In genomic region chrX:10098235-10098819, GRCh38 we compare ENCODE assay signal across 8 cellular contexts. TPM values are rescaled to one million over a fixed set of nuclear protein-coding genes. Genes with fewer than 3 reads are reported as not detected.
A peak's percentile ranks its signal among the peaks of the same experiment; 100 is the strongest.
DNase-seq lines count a peak whose midpoint lies in the region; ATAC-seq and TF ChIP-seq lines count a peak whose summit lies in the region.

No MANE protein-coding gene starts in this region.

- POLR2A ChIA-PET in OCI-LY7 (lab: Charles Lee): interaction anchor here (0.7 to 8.6 kb wide), 7 partner anchors 11 to 1685 kb away, joined by 3 to 77 read pairs (median 4); no protein-coding TSS in a partner anchor

- H3F3A ChIP-seq in DOHH2 (ENCODE audit: control insufficient read depth, insufficient read depth): peaks cover 15% of the 10 kb centered on the region

- H3K9me2 ChIP-seq in DOHH2 (replicated peaks; ENCODE audit: control insufficient read depth, low read length): no peaks in the 10 kb centered on the region
- H3K9me2 ChIP-seq in OCI-LY7 (ENCODE audit: insufficient read depth, low read length): no peaks in the 10 kb centered on the region

- DNase-seq in OCI-LY7 (ENCODE audit: low spot score) (peak; percentile 77), choroid plexus epithelial cell (ENCODE audit: low read depth) (peak; percentile 28), SJCRH30 (no peak), NCI-H510A treated with DMSO at 0.1 percent for 48 hours (lab: John Stamatoyannopoulos, UW) (no peak), Ammon's horn (ENCODE audit: low spot score) (no peak)
- peak in 2 of 3 experiments; percentile 39 to 50 for DNase-seq in stimulated activated CD4-positive, alpha-beta T cell treated with anti-CD3 and anti-CD28 coated beads, TNF-alpha, amount 100 ng/mL, for 24 hours (ENCODE audit: low read depth in 3 of 3)

- H3K9me3 ChIP-seq in DOHH2 (ENCODE audit: control insufficient read depth, insufficient read depth, low read length) (no peaks in the 10 kb centered on the region), OCI-LY7 (ENCODE audit: low read length) (no peaks in the 10 kb centered on the region), SJCRH30 (replicated peaks) (no peaks in the 10 kb centered on the region; the same call in none of the 2 replicates)

- intact Hi-C loops in OCI-LY7 (cut with micrococcal nuclease; ENCODE audit: unreplicated experiment): loop anchor here (2.0 kb wide), 1 partner anchor 14 kb away; no protein-coding TSS in a partner anchor

- H3K4me2 ChIP-seq in DOHH2 (ENCODE audit: low read length) (peak overlapping the region; percentile 85), OCI-LY7 (ENCODE audit: low read length) (peak overlapping the region; percentile 95)

- peak; percentile 90 for ATAC-seq in GM21529 (IDR thresholded peaks at IDR 0.05; ENCODE audit: unreplicated experiment)

- BruUV-seq in OCI-LY7 (replicated peaks; lab: Mats Ljungman, UMichigan): TSS peak; percentile 86

- no peak overlapping the region for H2AFZ ChIP-seq in OCI-LY7 (ENCODE audit: low read length)

- H3K4me3 ChIP-seq in DOHH2 (ENCODE audit: low read length): peak overlapping the region; percentile 65
- H3K4me3 ChIP-seq in OCI-LY7 (ENCODE audit: low read depth, low read length, poor library complexity, severe bottlenecking): peak overlapping the region; percentile 70
- no peak overlapping the region for H3K4me3 ChIP-seq in choroid plexus epithelial cell (ENCODE audit: low read depth, low read length)
- H3K4me3 ChIP-seq in SJCRH30: no peak overlapping the region

- H3K4me1 ChIP-seq in DOHH2 (ENCODE audit: control insufficient read depth, low read length): peaks cover 76% of the 10 kb centered on the region
- peaks cover 71% of the 10 kb centered on the region for H3K4me1 ChIP-seq in OCI-LY7 (ENCODE audit: insufficient read depth, low read length, poor library complexity, severe bottlenecking)
- no peaks in the 10 kb centered on the region for H3K4me1 ChIP-seq in SJCRH30

- TF ChIP-seq CTCF in DOHH2 (IDR thresholded peaks at IDR 0.05; ENCODE audit: low read depth, low read length, poor library complexity, severe bottlenecking): no peak
- no peak for TF ChIP-seq CTCF in OCI-LY7 (conservative IDR thresholded peaks at IDR 0.05; ENCODE audit: low read length)
- no peak for TF ChIP-seq CTCF in choroid plexus epithelial cell (conservative IDR thresholded peaks at IDR 0.05; ENCODE audit: low read depth, low read length)

- H3K27me3 ChIP-seq in DOHH2 (ENCODE audit: control insufficient read depth, low read length) (no peaks in the 10 kb centered on the region), SJCRH30 (no peaks in the 10 kb centered on the region)

- H3K27ac ChIP-seq in DOHH2 (ENCODE audit: low read depth, low read length) (peak overlapping the region; percentile 96), OCI-LY7 (ENCODE audit: low read depth, low read length, poor library complexity, severe bottlenecking) (peak overlapping the region; percentile 99), SJCRH30 (no peak overlapping the region)

- H3K36me3 ChIP-seq in DOHH2 (ENCODE audit: control insufficient read depth, low read length) (peaks cover 53% of the 10 kb centered on the region), OCI-LY7 (ENCODE audit: insufficient read depth, low read length) (peaks cover 36% of the 10 kb centered on the region), SJCRH30 (no peaks in the 10 kb centered on the region)

- CTCF ChIA-PET in OCI-LY7 (lab: Charles Lee; ENCODE audit: unreplicated experiment): interaction anchor here (0.6 to 1.1 kb wide), 2 partner anchors 12 to 57 kb away, joined by 3 read pairs; no protein-coding TSS in a partner anchor

- no peaks in the 10 kb centered on the region for H4K20me1 ChIP-seq in DOHH2 (ENCODE audit: control insufficient read depth, insufficient read depth, low read depth, low read length)
- H4K20me1 ChIP-seq in OCI-LY7 (ENCODE audit: insufficient read depth, low read length): no peaks in the 10 kb centered on the region

- H3K79me2 ChIP-seq in DOHH2 (ENCODE audit: control insufficient read depth, low read length) (peaks cover 29% of the 10 kb centered on the region), OCI-LY7 (ENCODE audit: insufficient read depth, low read depth, low read length) (peaks cover 13% of the 10 kb centered on the region; the same call in 1 of the 2 replicates)

RNA-seq across cellular contexts. Expression of gene CLCN4, which starts 58.4 kb away (rescaled TPM):
- 7.8 and 11.1 TPM in 2 replicates for total RNA-seq in OCI-LY7 (2014; rRNA removed; shearing (Covaris generic))
- 9.7 and 10.2 TPM in 2 replicates for total RNA-seq in OCI-LY7 (2022)
- total RNA-seq in SJCRH30 (2014; rRNA removed; shearing (Covaris generic)): 16.5 and 17.2 TPM in 2 replicates

Comparison
In these comparisons a context has a peak if more than half of its experiments do, and no peak if none do; other contexts are left out.
1. H3K4me3 ChIP-seq: peak in DOHH2 (single experiment) and OCI-LY7 (single experiment); none in choroid plexus epithelial cell (single experiment) and SJCRH30 (single experiment).
2. DNase-seq: peak in OCI-LY7 (single experiment), choroid plexus epithelial cell (single experiment) and stimulated activated CD4-positive, alpha-beta T cell treated with anti-CD3 and anti-CD28 coated beads, TNF-alpha, amount 100 ng/mL, for 24 hours (2 of 3); none in SJCRH30 (0 of 2), NCI-H510A treated with DMSO at 0.1 percent for 48 hours (single experiment) and Ammon's horn (single experiment).